In the genomic region with DNA sequence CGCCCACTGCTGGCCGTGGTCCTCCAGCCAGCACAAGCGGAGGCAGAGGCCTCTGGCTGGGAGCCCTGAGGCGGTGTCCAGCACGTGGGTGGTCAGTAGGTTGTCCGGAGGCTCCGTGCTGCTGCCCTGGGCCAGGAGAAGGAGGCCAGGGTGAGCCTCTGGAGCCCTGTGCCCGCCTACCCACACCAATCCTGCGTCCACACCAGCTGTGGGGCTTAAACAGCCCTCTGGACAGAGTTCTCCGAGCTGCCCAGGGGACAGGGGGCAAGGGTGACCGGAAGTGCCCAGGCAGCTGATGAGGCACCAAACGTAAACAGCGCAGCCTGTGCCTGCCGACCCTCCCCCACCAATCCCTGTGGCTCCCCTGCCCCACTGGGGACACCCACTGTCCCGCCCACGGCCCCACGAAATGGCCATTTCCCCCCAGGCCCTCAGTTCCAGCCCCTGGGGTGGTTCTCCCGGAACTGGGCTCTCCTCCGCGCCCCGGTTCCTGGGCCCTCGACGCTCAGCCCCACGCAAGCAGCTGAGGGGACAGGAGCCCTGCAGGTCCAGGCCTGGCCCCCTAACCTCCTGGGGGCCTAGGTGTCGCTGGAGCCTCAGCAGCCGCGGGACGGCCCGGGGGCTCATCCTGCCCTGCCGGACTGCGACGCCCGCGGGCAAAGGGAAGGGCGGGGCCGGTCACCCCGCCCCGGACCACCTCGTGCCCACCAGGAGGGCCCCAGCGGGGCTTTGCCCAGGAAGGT, we compare ENCODE assay signal across 1 cellular context.
TF ChIP-seq lines count a peak whose summit lies in the region.

No MANE protein-coding gene starts in this region.

TF ChIP-seq in HepG2, 621 proteins besides CTCF, POLR2A, EP300 and RAD21 (continued from another document and continues in another):
- TF ChIP-seq NFKB2 (CRISPR knock-in tag; IDR thresholded peaks at IDR 0.05; ENCODE audit: borderline replicate concordance): peak; percentile 73; the same call in 1 of the 2 replicates
- peak; percentile 86; the same call in 1 of the 2 replicates for TF ChIP-seq ZFP37 (CRISPR knock-in tag; IDR thresholded peaks at IDR 0.05; ENCODE audit: borderline replicate concordance)
- peak; percentile 88 for TF ChIP-seq SALL1 (CRISPR knock-in tag; IDR thresholded peaks at IDR 0.05)
- no peak; the same call in 1 of the 2 replicates for TF ChIP-seq CBFB (CRISPR knock-in tag; IDR thresholded peaks at IDR 0.05)
- TF ChIP-seq ZNF263 (CRISPR knock-in tag; IDR thresholded peaks at IDR 0.05): peak; percentile 64
- peak; percentile 71; the same call in 1 of the 2 replicates for TF ChIP-seq ZNF766 (CRISPR knock-in tag; IDR thresholded peaks at IDR 0.05; ENCODE audit: borderline replicate concordance)
- TF ChIP-seq CBX5 (CRISPR knock-in tag; IDR thresholded peaks at IDR 0.05; ENCODE audit: borderline replicate concordance): 0 out of 2 replicates have a peak, but pooled peaks have one; percentile 24
- peak; percentile 20; the same call in 1 of the 2 replicates for TF ChIP-seq AHR (CRISPR knock-in tag; IDR thresholded peaks at IDR 0.05)
- TF ChIP-seq, protein P1, sequence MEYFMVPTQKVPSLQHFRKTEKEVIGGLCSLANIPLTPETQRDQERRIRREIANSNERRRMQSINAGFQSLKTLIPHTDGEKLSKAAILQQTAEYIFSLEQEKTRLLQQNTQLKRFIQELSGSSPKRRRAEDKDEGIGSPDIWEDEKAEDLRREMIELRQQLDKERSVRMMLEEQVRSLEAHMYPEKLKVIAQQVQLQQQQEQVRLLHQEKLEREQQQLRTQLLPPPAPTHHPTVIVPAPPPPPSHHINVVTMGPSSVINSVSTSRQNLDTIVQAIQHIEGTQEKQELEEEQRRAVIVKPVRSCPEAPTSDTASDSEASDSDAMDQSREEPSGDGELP (IDR thresholded peaks at IDR 0.05; ENCODE audit: borderline replicate concordance, low read depth): peak; percentile 89; the same call in 1 of the 2 replicates
- TF ChIP-seq HMG20B (CRISPR knock-in tag; conservative IDR thresholded peaks at IDR 0.05): no peak; the same call in 1 of the 2 replicates
- 0 out of 2 replicates have a peak, but pooled peaks have one; percentile 33 for TF ChIP-seq HHEX (CRISPR knock-in tag; IDR thresholded peaks at IDR 0.05)
- TF ChIP-seq PCBP1 (IDR thresholded peaks at IDR 0.05; ENCODE audit: borderline replicate concordance, low read depth, low read length): peak; percentile 78; the same call in 1 of the 2 replicates
- TF ChIP-seq, protein P2, sequence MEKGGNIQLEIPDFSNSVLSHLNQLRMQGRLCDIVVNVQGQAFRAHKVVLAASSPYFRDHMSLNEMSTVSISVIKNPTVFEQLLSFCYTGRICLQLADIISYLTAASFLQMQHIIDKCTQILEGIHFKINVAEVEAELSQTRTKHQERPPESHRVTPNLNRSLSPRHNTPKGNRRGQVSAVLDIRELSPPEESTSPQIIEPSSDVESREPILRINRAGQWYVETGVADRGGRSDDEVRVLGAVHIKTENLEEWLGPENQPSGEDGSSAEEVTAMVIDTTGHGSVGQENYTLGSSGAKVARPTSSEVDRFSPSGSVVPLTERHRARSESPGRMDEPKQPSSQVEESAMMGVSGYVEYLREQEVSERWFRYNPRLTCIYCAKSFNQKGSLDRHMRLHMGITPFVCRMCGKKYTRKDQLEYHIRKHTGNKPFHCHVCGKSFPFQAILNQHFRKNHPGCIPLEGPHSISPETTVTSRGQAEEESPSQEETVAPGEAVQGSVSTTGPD (CRISPR knock-in tag; IDR thresholded peaks at IDR 0.05): peak; percentile 74; the same call in 1 of the 2 replicates
- no peak for TF ChIP-seq NPAS2 (CRISPR knock-in tag; IDR thresholded peaks at IDR 0.05; ENCODE audit: borderline replicate concordance)
- TF ChIP-seq ZNF547 (CRISPR knock-in tag; IDR thresholded peaks at IDR 0.05): peak; percentile 57; the same call in 1 of the 2 replicates
- TF ChIP-seq, protein P3, sequence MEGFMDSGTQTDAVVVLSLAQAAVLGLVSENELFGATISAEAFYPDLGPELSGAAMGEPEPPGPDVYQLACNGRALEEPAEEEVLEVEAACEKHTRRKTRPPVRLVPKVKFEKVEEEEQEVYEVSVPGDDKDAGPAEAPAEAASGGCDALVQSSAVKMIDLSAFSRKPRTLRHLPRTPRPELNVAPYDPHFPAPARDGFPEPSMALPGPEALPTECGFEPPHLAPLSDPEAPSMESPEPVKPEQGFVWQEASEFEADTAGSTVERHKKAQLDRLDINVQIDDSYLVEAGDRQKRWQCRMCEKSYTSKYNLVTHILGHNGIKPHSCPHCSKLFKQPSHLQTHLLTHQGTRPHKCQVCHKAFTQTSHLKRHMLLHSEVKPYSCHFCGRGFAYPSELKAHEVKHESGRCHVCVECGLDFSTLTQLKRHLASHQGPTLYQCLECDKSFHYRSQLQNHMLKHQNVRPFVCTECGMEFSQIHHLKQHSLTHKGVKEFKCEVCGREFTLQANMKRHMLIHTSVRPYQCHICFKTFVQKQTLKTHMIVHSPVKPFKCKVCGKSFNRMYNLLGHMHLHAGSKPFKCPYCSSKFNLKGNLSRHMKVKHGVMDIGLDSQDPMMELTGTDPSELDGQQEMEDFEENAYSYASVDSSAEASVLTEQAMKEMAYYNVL (CRISPR knock-in tag; IDR thresholded peaks at IDR 0.05; ENCODE audit: borderline replicate concordance): peak; percentile 53; the same call in 1 of the 2 replicates
- no peak for TF ChIP-seq HNRNPUL1 (IDR thresholded peaks at IDR 0.05; ENCODE audit: low read depth, low read length)
- peak; percentile 63 for TF ChIP-seq ZNF350 (CRISPR knock-in tag; IDR thresholded peaks at IDR 0.05; ENCODE audit: borderline replicate concordance, low read depth)
- 0 out of 2 replicates have a peak, but pooled peaks have one; percentile 52 for TF ChIP-seq ZNF674 (CRISPR knock-in tag; IDR thresholded peaks at IDR 0.05; ENCODE audit: low read depth)
- 0 out of 2 replicates have a peak, but pooled peaks have one; percentile 47 for TF ChIP-seq ZNF20 (CRISPR knock-in tag; IDR thresholded peaks at IDR 0.05)
- peak; percentile 89 for TF ChIP-seq MXD4 (CRISPR knock-in tag; IDR thresholded peaks at IDR 0.05)
- TF ChIP-seq, protein P4, sequence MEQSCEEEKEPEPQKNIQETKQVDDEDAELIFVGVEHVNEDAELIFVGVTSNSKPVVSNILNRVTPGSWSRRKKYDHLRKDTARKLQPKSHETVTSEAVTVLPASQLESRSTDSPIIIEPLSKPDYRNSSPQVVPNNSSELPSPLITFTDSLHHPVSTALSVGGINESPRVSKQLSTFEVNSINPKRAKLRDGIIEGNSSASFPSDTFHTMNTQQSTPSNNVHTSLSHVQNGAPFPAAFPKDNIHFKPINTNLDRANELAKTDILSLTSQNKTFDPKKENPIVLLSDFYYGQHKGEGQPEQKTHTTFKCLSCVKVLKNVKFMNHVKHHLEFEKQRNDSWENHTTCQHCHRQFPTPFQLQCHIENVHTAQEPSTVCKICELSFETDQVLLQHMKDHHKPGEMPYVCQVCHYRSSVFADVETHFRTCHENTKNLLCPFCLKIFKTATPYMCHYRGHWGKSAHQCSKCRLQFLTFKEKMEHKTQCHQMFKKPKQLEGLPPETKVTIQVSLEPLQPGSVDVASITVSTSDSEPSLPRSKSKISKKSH (CRISPR knock-in tag; IDR thresholded peaks at IDR 0.05; ENCODE audit: borderline replicate concordance): peak; percentile 66; the same call in 1 of the 2 replicates
- peak; percentile 35; the same call in 1 of the 2 replicates for TF ChIP-seq NR2F6 (IDR thresholded peaks at IDR 0.05)
- TF ChIP-seq NR2F6 (CRISPR knock-in tag; IDR thresholded peaks at IDR 0.05): peak; percentile 59; the same call in 1 of the 2 replicates
- peak; percentile 65; the same call in 1 of the 2 replicates for TF ChIP-seq ZBTB42 (CRISPR knock-in tag; IDR thresholded peaks at IDR 0.05)
- TF ChIP-seq, protein P5, sequence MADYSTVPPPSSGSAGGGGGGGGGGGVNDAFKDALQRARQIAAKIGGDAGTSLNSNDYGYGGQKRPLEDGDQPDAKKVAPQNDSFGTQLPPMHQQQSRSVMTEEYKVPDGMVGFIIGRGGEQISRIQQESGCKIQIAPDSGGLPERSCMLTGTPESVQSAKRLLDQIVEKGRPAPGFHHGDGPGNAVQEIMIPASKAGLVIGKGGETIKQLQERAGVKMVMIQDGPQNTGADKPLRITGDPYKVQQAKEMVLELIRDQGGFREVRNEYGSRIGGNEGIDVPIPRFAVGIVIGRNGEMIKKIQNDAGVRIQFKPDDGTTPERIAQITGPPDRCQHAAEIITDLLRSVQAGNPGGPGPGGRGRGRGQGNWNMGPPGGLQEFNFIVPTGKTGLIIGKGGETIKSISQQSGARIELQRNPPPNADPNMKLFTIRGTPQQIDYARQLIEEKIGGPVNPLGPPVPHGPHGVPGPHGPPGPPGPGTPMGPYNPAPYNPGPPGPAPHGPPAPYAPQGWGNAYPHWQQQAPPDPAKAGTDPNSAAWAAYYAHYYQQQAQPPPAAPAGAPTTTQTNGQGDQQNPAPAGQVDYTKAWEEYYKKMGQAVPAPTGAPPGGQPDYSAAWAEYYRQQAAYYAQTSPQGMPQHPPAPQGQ (CRISPR knock-in tag; IDR thresholded peaks at IDR 0.05; ENCODE audit: borderline replicate concordance): 0 out of 2 replicates have a peak, but pooled peaks have one; percentile 72
- TF ChIP-seq, protein P6, sequence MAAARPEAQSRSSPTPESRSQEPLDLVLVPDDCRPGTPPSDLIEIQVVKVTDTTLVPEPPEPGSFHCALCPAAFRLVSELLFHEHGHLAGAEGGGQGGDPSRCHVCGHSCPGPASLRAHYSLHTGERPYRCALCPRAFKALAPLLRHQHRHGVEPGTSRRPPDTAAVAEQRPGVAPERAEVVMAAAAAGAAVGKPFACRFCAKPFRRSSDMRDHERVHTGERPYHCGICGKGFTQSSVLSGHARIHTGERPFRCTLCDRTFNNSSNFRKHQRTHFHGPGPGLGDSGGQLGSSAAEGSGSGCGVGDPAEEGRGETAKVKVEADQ (CRISPR knock-in tag; IDR thresholded peaks at IDR 0.05; ENCODE audit: borderline replicate concordance): peak; percentile 33; the same call in 1 of the 2 replicates
- TF ChIP-seq PAWR (CRISPR knock-in tag; IDR thresholded peaks at IDR 0.05; ENCODE audit: borderline replicate concordance): 0 out of 2 replicates have a peak, but pooled peaks have one; percentile 58
- no peak for TF ChIP-seq TOPORS (CRISPR knock-in tag; IDR thresholded peaks at IDR 0.05)
- TF ChIP-seq, protein P7, sequence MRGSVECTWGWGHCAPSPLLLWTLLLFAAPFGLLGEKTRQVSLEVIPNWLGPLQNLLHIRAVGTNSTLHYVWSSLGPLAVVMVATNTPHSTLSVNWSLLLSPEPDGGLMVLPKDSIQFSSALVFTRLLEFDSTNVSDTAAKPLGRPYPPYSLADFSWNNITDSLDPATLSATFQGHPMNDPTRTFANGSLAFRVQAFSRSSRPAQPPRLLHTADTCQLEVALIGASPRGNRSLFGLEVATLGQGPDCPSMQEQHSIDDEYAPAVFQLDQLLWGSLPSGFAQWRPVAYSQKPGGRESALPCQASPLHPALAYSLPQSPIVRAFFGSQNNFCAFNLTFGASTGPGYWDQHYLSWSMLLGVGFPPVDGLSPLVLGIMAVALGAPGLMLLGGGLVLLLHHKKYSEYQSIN (CRISPR knock-in tag; IDR thresholded peaks at IDR 0.05; ENCODE audit: borderline replicate concordance): no peak
- TF ChIP-seq FOXK1 (CRISPR knock-in tag; IDR thresholded peaks at IDR 0.05; ENCODE audit: borderline replicate concordance, low read depth): peak; percentile 67; the same call in 1 of the 2 replicates
- no peak; the same call in 1 of the 2 replicates for TF ChIP-seq HNF4G (IDR thresholded peaks at IDR 0.05; ENCODE audit: borderline replicate concordance, low read depth, low read length)
- TF ChIP-seq HNF4G (CRISPR knock-in tag; IDR thresholded peaks at IDR 0.05; ENCODE audit: borderline replicate concordance, low read depth): peak; percentile 72
- TF ChIP-seq SP2 (CRISPR knock-in tag; IDR thresholded peaks at IDR 0.05): peak; percentile 17; the same call in 1 of the 2 replicates
- TF ChIP-seq CBX2 (IDR thresholded peaks at IDR 0.05; ENCODE audit: low read depth, low read length): no peak
- 0 out of 2 replicates have a peak, but pooled peaks have one; percentile 21 for TF ChIP-seq CBX2 (CRISPR knock-in tag; IDR thresholded peaks at IDR 0.05; ENCODE audit: low read depth)
- TF ChIP-seq ZNF160 (CRISPR knock-in tag; IDR thresholded peaks at IDR 0.05): 0 out of 2 replicates have a peak, but pooled peaks have one; percentile 34
- TF ChIP-seq ZFP90 (CRISPR knock-in tag; IDR thresholded peaks at IDR 0.05; ENCODE audit: borderline replicate concordance): peak; percentile 73; the same call in 1 of the 2 replicates
- 0 out of 2 replicates have a peak, but pooled peaks have one; percentile 79 for TF ChIP-seq ZSCAN9 (CRISPR knock-in tag; IDR thresholded peaks at IDR 0.05; ENCODE audit: borderline replicate concordance)
- no peak for TF ChIP-seq SNRNP70 (IDR thresholded peaks at IDR 0.05; ENCODE audit: low read depth, low read length)
- 0 out of 2 replicates have a peak, but pooled peaks have one; percentile 51 for TF ChIP-seq ZNF331 (CRISPR knock-in tag; IDR thresholded peaks at IDR 0.05)
- 0 out of 2 replicates have a peak, but pooled peaks have one; percentile 36 for TF ChIP-seq SNAI1 (CRISPR knock-in tag; IDR thresholded peaks at IDR 0.05; ENCODE audit: borderline replicate concordance)
- TF ChIP-seq PRPF4 (IDR thresholded peaks at IDR 0.05; ENCODE audit: low read depth, low read length, poor library complexity, severe bottlenecking): no peak
- TF ChIP-seq, protein P8, sequence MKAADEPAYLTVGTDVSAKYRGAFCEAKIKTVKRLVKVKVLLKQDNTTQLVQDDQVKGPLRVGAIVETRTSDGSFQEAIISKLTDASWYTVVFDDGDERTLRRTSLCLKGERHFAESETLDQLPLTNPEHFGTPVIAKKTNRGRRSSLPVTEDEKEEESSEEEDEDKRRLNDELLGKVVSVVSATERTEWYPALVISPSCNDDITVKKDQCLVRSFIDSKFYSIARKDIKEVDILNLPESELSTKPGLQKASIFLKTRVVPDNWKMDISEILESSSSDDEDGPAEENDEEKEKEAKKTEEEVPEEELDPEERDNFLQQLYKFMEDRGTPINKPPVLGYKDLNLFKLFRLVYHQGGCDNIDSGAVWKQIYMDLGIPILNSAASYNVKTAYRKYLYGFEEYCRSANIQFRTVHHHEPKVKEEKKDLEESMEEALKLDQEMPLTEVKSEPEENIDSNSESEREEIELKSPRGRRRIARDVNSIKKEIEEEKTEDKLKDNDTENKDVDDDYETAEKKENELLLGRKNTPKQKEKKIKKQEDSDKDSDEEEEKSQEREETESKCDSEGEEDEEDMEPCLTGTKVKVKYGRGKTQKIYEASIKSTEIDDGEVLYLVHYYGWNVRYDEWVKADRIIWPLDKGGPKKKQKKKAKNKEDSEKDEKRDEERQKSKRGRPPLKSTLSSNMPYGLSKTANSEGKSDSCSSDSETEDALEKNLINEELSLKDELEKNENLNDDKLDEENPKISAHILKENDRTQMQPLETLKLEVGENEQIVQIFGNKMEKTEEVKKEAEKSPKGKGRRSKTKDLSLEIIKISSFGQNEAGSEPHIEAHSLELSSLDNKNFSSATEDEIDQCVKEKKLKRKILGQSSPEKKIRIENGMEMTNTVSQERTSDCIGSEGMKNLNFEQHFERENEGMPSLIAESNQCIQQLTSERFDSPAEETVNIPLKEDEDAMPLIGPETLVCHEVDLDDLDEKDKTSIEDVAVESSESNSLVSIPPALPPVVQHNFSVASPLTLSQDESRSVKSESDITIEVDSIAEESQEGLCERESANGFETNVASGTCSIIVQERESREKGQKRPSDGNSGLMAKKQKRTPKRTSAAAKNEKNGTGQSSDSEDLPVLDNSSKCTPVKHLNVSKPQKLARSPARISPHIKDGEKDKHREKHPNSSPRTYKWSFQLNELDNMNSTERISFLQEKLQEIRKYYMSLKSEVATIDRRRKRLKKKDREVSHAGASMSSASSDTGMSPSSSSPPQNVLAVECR (CRISPR knock-in tag; IDR thresholded peaks at IDR 0.05; ENCODE audit: borderline replicate concordance): peak; percentile 82; the same call in 1 of the 2 replicates
- peak; percentile 85; the same call in 1 of the 2 replicates for TF ChIP-seq ERF (CRISPR knock-in tag; IDR thresholded peaks at IDR 0.05)
